In genomic region chr1:224739303-224739996, GRCh38 we compare ENCODE assay signal across 25 cellular contexts.
DNase-seq lines count a peak whose midpoint lies in the region; ATAC-seq, FAIRE-seq and TF ChIP-seq lines count a peak whose summit lies in the region.
"Had no signal": no experiment of that assay in that cellular context is flagged by ENCODE, and none has a peak within 500 bp of the region (broad histone marks: within the 10 kb centered on the region; RNA-seq: fewer than 3 reads in every experiment).

No MANE protein-coding gene starts in this region.

- no peak for TF ChIP-seq EP300 in sigmoid colon (IDR thresholded peaks at IDR 0.05)

- H3K4me1 Mint-ChIP-seq in nephron progenitor cell = peaks cover 86% of the 10 kb centered on the region
- H3K4me1 Mint-ChIP-seq: CD14-positive monocyte had no signal

- WGBS in sigmoid colon, 2 donors = 88 to 90% methylated on average over 12 of the region's 12 CpGs

- no peaks in the 10 kb centered on the region for H3K9me3 Mint-ChIP-seq in nephron progenitor cell
- H3K9me3 Mint-ChIP-seq: stimulated activated naive B cell treated with anti-CD40 and anti-IgM and Interleukin-4, amounts not matched to agents 10 μg/mL and 1 μg/mL and 100 μg/mL, for 72 hours had no signal

- POLR2A ChIA-PET in HEK293 (lab: Yijun Ruan, JAX) = interaction anchor here (0.7 kb wide), 1 partner anchor 13 kb away, joined by 4 read pairs; no protein-coding TSS in a partner anchor

- peak overlapping the region; percentile 25 for H3K27ac Mint-ChIP-seq in nephron progenitor cell
- H3K27ac Mint-ChIP-seq: stimulated activated naive B cell treated with anti-CD40 and anti-IgM and Interleukin-4, amounts not matched to agents 10 μg/mL and 1 μg/mL and 100 μg/mL, for 72 hours had no signal

- H3K27me3 Mint-ChIP-seq in nephron progenitor cell (ENCODE audit: low read depth, poor library complexity) = peaks cover 14% of the 10 kb centered on the region

- H3K27ac ChIP-seq in HEK293 (ENCODE audit: extremely low read depth, low read depth, low read length) = no peak overlapping the region
- no peak overlapping the region for H3K27ac ChIP-seq in sigmoid colon
- H3K27ac ChIP-seq: esophagus squamous epithelium, gastroesophageal sphincter, lower lobe of right lung, thoracic aorta, vagina had no signal

- no peak for DNase-seq in nephron progenitor cell
- no peak for DNase-seq in sigmoid colon
- DNase-seq in H54 (ENCODE audit: insufficient read length, low spot score) = no peak
- no peak for DNase-seq in epidermal melanocyte (ENCODE audit: insufficient read length, low spot score)
- DNase-seq: activated T-cell treated with anti-CD3 and anti-CD28 coated beads, Interleukin-2, amount 50 U/mL, for 1 hour; esophagus squamous epithelium; kidney; lower lobe of right lung; NCI-H1105 treated with DMSO at 0.1 percent for 48 hours; NCI-H2081; NCI-H345; NCI-H774; SHP77; stimulated activated naive B cell treated with anti-CD40 and anti-IgM and Interleukin-4, amounts not matched to agents 10 μg/mL and 1 μg/mL and 100 μg/mL, for 72 hours had no signal

- ATAC-seq in GM18907 (IDR thresholded peaks at IDR 0.05; ENCODE audit: unreplicated experiment) (peak; percentile 5), HG03280 (IDR thresholded peaks at IDR 0.05; ENCODE audit: unreplicated experiment) (peak; percentile 5), GM21576 (IDR thresholded peaks at IDR 0.05; ENCODE audit: unreplicated experiment) (no peak)
- ATAC-seq: gastroesophageal sphincter; lower lobe of right lung; PC-3; stimulated activated naive B cell treated with anti-CD40 and anti-IgM and Interleukin-4, amounts not matched to agents 10 μg/mL and 1 μg/mL and 100 μg/mL, for 72 hours had no signal

- CTCF ChIA-PET in HEK293 (lab: Yijun Ruan, JAX) = interaction anchor here (0.9 to 1.1 kb wide), 2 partner anchors 38 to 112 kb away, joined by 3 to 4 read pairs; no protein-coding TSS in a partner anchor

- no peaks in the 10 kb centered on the region for H3K27me3 ChIP-seq in sigmoid colon
- H3K27me3 ChIP-seq: esophagus squamous epithelium, gastroesophageal sphincter, vagina had no signal

- no peak for FAIRE-seq in H54 (lab: Jason Lieb, UNC)
- FAIRE-seq: colon, kidney had no signal

- TF ChIP-seq POLR2A in sigmoid colon (IDR thresholded peaks at IDR 0.05) (no peak), H54 (IDR thresholded peaks at IDR 0.05; ENCODE audit: low read depth, low read length) (no peak)

- H3K9me3 ChIP-seq in HEK293 (ENCODE audit: control insufficient read depth, insufficient read depth, low read depth, low read length) (no peaks in the 10 kb centered on the region), sigmoid colon (no peaks in the 10 kb centered on the region)
- H3K9me3 ChIP-seq: esophagus squamous epithelium, gastroesophageal sphincter, lower lobe of right lung, thoracic aorta, vagina had no signal

- intact Hi-C loops in sigmoid colon (cut with DNase I) = no loop called here

- H3K4me1 ChIP-seq in HEK293 (ENCODE audit: control insufficient read depth, insufficient read depth, low read length) = no peaks in the 10 kb centered on the region; the same call in 1 of the 2 replicates
- H3K4me1 ChIP-seq in sigmoid colon = peaks cover 0 to 21% (median 16%) of the 10 kb centered on the region in 4 donors

- TF ChIP-seq CTCF in HEK293 (tag by site-specific recombination; IDR thresholded peaks at IDR 0.05) (no peak), nephron progenitor cell (IDR thresholded peaks at IDR 0.05) (no peak), sigmoid colon (IDR thresholded peaks at IDR 0.05) (no peak)

- no peak overlapping the region for H3K4me3 ChIP-seq in HEK293 (ENCODE audit: low read depth, low read length)
- no peak overlapping the region for H3K4me3 ChIP-seq in sigmoid colon
- H3K4me3 ChIP-seq: esophagus squamous epithelium, gastroesophageal sphincter, lower lobe of right lung, smooth muscle cell, thoracic aorta, vagina had no signal

- H3K36me3 ChIP-seq in HEK293 (ENCODE audit: control insufficient read depth in 2 of 2, insufficient read depth in 1 of 2, low read length in 2 of 2) = no peaks in the 10 kb centered on the region
- H3K36me3 ChIP-seq in sigmoid colon = no peaks in the 10 kb centered on the region
- H3K36me3 ChIP-seq: esophagus squamous epithelium, gastroesophageal sphincter, lower lobe of right lung, thoracic aorta, vagina had no signal

- H3K36me3 Mint-ChIP-seq in nephron progenitor cell (ENCODE audit: low read depth) = no peaks in the 10 kb centered on the region
- H3K36me3 Mint-ChIP-seq: CD14-positive monocyte; stimulated activated naive B cell treated with anti-CD40 and anti-IgM and Interleukin-4, amounts not matched to agents 10 μg/mL and 1 μg/mL and 100 μg/mL, for 72 hours had no signal

- H3K4me3 Mint-ChIP-seq in nephron progenitor cell = no peak overlapping the region
- H3K4me3 Mint-ChIP-seq: CD14-positive monocyte; stimulated activated naive B cell treated with anti-CD40 and anti-IgM and Interleukin-4, amounts not matched to agents 10 μg/mL and 1 μg/mL and 100 μg/mL, for 72 hours had no signal

TF ChIP-seq in HEK293, 187 proteins besides CTCF, POLR2A, EP300 and RAD21:
- TF ChIP-seq ZBTB8A (tag by site-specific recombination; IDR thresholded peaks at IDR 0.05) (no peak), ZNF133 (tag by site-specific recombination; IDR thresholded peaks at IDR 0.05) (no peak), SCRT1 (tag by site-specific recombination; IDR thresholded peaks at IDR 0.05; ENCODE audit: borderline replicate concordance) (peak; percentile 51; the same call in 1 of the 2 replicates), ZNF596 (tag by site-specific recombination; IDR thresholded peaks at IDR 0.05) (no peak), MYNN (tag by site-specific recombination; IDR thresholded peaks at IDR 0.05; ENCODE audit: borderline replicate concordance) (no peak), SCRT2 (tag by site-specific recombination; IDR thresholded peaks at IDR 0.05) (peak; percentile 73), ZNF610 (tag by site-specific recombination; IDR thresholded peaks at IDR 0.05; ENCODE audit: borderline replicate concordance) (no peak), ZNF623 (tag by site-specific recombination; IDR thresholded peaks at IDR 0.05) (no peak), ZNF239 (tag by site-specific recombination; IDR thresholded peaks at IDR 0.05) (no peak), ZNF341 (tag by site-specific recombination; IDR thresholded peaks at IDR 0.05; ENCODE audit: low read depth) (no peak)
